In the genomic region with DNA sequence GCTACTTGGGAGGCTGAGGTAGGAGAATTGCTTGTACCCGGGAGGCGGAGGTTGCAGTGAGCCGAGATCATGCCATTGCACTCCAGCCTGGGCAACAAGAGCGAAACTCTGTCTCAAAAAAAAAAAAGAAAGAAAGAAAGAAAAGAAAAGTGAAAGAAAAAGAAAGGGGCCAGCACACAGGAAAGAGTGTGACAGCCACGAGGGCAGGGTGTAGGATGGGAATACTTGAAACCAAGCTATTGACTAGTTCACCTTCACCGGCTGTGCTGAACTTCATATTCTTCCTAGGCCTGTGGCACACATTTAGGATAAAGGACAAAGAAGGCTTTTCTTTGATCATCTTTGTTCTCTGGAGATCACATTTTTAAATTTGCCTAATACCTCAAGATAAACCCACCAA, we compare ENCODE assay signal across 6 cellular contexts. TPM values are rescaled to one million over a fixed set of nuclear protein-coding genes. Genes with fewer than 3 reads are reported as not detected.
"Had no signal": no experiment of that assay in that cellular context is flagged by ENCODE, and none has a peak within 500 bp of the region (broad histone marks: within the 10 kb centered on the region; RNA-seq: fewer than 3 reads in every experiment).

No MANE protein-coding gene starts in this region.

RNA-seq across cellular contexts. Expression of a gene that starts 9.7 kb away (rescaled TPM):
- total RNA-seq: M059J, NCI-H460, OCI-LY7, PC-9, RPMI7951, T-cell had no signal
